In the genomic region with DNA sequence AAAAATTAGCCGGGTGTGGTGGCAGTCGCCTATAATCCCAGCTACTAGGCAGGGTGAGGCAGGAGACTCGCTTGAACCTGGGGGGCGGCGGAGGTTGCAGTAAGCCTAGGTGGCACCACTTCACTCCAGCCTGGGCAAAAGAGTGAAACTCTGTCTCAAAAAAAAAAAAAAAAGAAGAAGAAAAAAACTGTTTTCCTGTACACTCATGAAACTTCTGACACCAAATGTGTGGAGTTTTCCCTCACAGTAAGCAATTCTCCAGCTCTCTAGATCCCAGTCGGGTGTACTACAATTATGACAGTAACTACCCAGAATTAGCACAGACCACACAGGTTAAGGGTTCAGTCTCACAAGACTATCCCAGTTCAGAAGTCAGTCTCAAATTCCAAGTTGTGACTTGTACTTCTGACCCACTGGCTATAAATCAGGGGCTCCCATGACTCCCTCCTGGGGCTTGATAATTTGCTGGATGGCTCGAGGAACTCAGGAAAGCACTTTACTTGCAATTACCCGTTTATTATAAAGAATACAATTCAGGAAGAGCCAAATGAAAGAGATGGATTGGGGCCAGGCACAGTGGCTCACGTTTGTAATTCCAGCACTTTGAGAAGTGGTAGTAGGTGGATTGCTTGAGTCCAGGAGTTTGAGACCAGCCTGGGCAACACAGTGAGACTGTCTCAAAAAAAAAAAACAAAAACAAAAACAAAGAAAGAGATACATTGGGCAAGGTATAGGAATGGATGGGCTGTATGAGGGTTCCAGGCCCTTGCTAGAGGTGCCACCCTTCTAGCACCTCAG, we compare ENCODE assay signal across 10 cellular contexts. TPM values are rescaled to one million over a fixed set of nuclear protein-coding genes. Genes with fewer than 3 reads are reported as not detected.
DNase-seq lines count a peak whose midpoint lies in the region; TF ChIP-seq lines count a peak whose summit lies in the region.
"Had no signal": no experiment of that assay in that cellular context is flagged by ENCODE, and none has a peak within 500 bp of the region (broad histone marks: within the 10 kb centered on the region; RNA-seq: fewer than 3 reads in every experiment).

No MANE protein-coding gene starts in this region.

- peak overlapping the region; percentile 80 for H3K27ac ChIP-seq in SU-DHL-6 (ENCODE audit: low read depth, low read length)
- H3K27ac ChIP-seq: adrenal gland had no signal

- peak overlapping the region; percentile 48 for H3K4me2 ChIP-seq in SU-DHL-6 (ENCODE audit: low read depth, low read length, poor library complexity, severe bottlenecking)

- peak overlapping the region; percentile 20 for H3K4me3 ChIP-seq in SU-DHL-6 (ENCODE audit: insufficient read depth, low read length, poor library complexity, severe bottlenecking)
- H3K4me3 ChIP-seq: adrenal gland had no signal

- no peaks in the 10 kb centered on the region for H3K36me3 ChIP-seq in SU-DHL-6 (ENCODE audit: low read length)
- H3K36me3 ChIP-seq: adrenal gland, neutrophil had no signal

- H3K9me2 ChIP-seq in SU-DHL-6 (replicated peaks; ENCODE audit: insufficient read depth, low read length), result no peaks in the 10 kb centered on the region

- DNase-seq in stimulated activated CD4-positive, alpha-beta T cell treated with anti-CD3 and anti-CD28 coated beads, Interleukin-15, amount 100 ng/mL, for 24 hours, result peak; percentile 29
- DNase-seq in stimulated activated CD4-positive, alpha-beta T cell treated with anti-CD3 and anti-CD28 coated beads, Interleukin-4, amount 100 ng/mL, for 1 hour, result no peak
- DNase-seq in kidney tubule cell (ENCODE audit: low spot score), result peak; percentile 39
- no peak for DNase-seq in HT-29 (ENCODE audit: low spot score)
- DNase-seq in NCI-H345 (lab: John Stamatoyannopoulos, UW), result no peak
- no peak for DNase-seq in SK-N-DZ (ENCODE audit: low spot score)
- no peak for DNase-seq in SHP77 treated with DMSO at 0.1 percent for 48 hours (lab: John Stamatoyannopoulos, UW)

- no peaks in the 10 kb centered on the region for H3K27me3 ChIP-seq in SU-DHL-6 (ENCODE audit: low read length)
- H3K27me3 ChIP-seq: adrenal gland, neutrophil had no signal

- TF ChIP-seq CTCF in SU-DHL-6 (IDR thresholded peaks at IDR 0.05; ENCODE audit: insufficient read depth, low read length, poor library complexity, severe bottlenecking), result peak; percentile 3

- peak overlapping the region; percentile 97 for H2AFZ ChIP-seq in SU-DHL-6 (ENCODE audit: low read depth, low read length, severe bottlenecking)

- peaks cover 8% of the 10 kb centered on the region for H3F3A ChIP-seq in SU-DHL-6 (ENCODE audit: insufficient read depth)

- no peaks in the 10 kb centered on the region for H3K79me2 ChIP-seq in SU-DHL-6 (ENCODE audit: insufficient read depth, low read length)

- no peaks in the 10 kb centered on the region for H3K9me3 ChIP-seq in SU-DHL-6 (ENCODE audit: insufficient read depth, low read length)
- H3K9me3 ChIP-seq: adrenal gland, neutrophil had no signal

- H3K9ac ChIP-seq in SU-DHL-6 (ENCODE audit: low read length), result peak overlapping the region; percentile 45

- H4K20me1 ChIP-seq in SU-DHL-6 (ENCODE audit: low read depth, low read length), result no peaks in the 10 kb centered on the region

RNA-seq across cellular contexts. Expression of a gene that starts 12.4 kb away (rescaled TPM):
- 47.1 and 47.3 TPM in 2 replicates for total RNA-seq in HT-29 (2014; rRNA removed; shearing (Covaris generic))
- polyA plus RNA-seq in SK-N-DZ (2014; cell fraction: cytosol; rRNA removed), result 14.9 and 15.8 TPM in 2 replicates
- polyA plus RNA-seq in SK-N-DZ (2014; cell fraction: nucleus; rRNA removed), result 8.2 and 10.6 TPM in 2 replicates

RNA-seq across cellular contexts. Expression of a gene that starts 27.9 kb away (rescaled TPM):
- 12.4 and 20.0 TPM in 2 replicates for total RNA-seq in HT-29 (2014; rRNA removed; shearing (Covaris generic))
- 26.3 and 26.5 TPM in 2 replicates for polyA plus RNA-seq in SK-N-DZ (2014; cell fraction: cytosol; rRNA removed)
- 90.0 and 115 TPM in 2 replicates for polyA plus RNA-seq in SK-N-DZ (2014; cell fraction: nucleus; rRNA removed)

Comparison
In these comparisons a context has a peak if more than half of its experiments do, and no peak if none do; other contexts are left out.
1. DNase-seq: peak in stimulated activated CD4-positive, alpha-beta T cell treated with anti-CD3 and anti-CD28 coated beads, Interleukin-15, amount 100 ng/mL, for 24 hours (single experiment) and kidney tubule cell (single experiment); none in stimulated activated CD4-positive, alpha-beta T cell treated with anti-CD3 and anti-CD28 coated beads, Interleukin-4, amount 100 ng/mL, for 1 hour (single experiment), HT-29 (single experiment), NCI-H345 (single experiment), SK-N-DZ (single experiment) and SHP77 treated with DMSO at 0.1 percent for 48 hours (single experiment).